ENCODE assay signal across 12 cellular contexts in genomic region chr21:43209575-43210453, GRCh38. TPM values are rescaled to one million over a fixed set of nuclear protein-coding genes. Genes with fewer than 3 reads are reported as not detected.
DNase-seq lines count a peak whose midpoint lies in the region; ATAC-seq and TF ChIP-seq lines count a peak whose summit lies in the region.
"Had no signal": no experiment of that assay in that cellular context is flagged by ENCODE, and none has a peak within 500 bp of the region (broad histone marks: within the 10 kb centered on the region; RNA-seq: fewer than 3 reads in every experiment).

No MANE protein-coding gene starts in this region.

- DNase-seq in Calu3: peak; percentile 28
- peak; percentile 40 for DNase-seq in endodermal cell
- DNase-seq in non-pigmented ciliary epithelial cell (ENCODE audit: low read depth): peak; percentile 8
- DNase-seq in DMS153 treated with DMSO at 0.1 percent for 48 hours (lab: John Stamatoyannopoulos, UW; ENCODE audit: unreplicated experiment): no peak
- no peak for DNase-seq in NCI-H446 treated with DMSO at 0.1 percent for 48 hours (lab: John Stamatoyannopoulos, UW)
- DNase-seq in NCI-H2107 treated with DMSO at 0.1 percent for 48 hours (lab: John Stamatoyannopoulos, UW; ENCODE audit: unreplicated experiment): no peak
- DNase-seq: activated CD4-positive, CD25-positive, alpha-beta regulatory T cell treated with anti-CD3 and anti-CD28 coated beads, Interleukin-2, amount 50 U/mL, for 72 hours had no signal

- CTCF ChIA-PET in Calu3 (lab: Charles Lee): no interaction called here

- H3K27me3 ChIP-seq in endodermal cell (ENCODE audit: control insufficient read depth, insufficient read depth, low read length, poor library complexity, severe bottlenecking): no peaks in the 10 kb centered on the region

- no peak overlapping the region for H3K9ac ChIP-seq in endodermal cell (ENCODE audit: extremely low read depth, low read length, poor library complexity, severe bottlenecking)

- peaks cover 10% of the 10 kb centered on the region for H3K27me3 Mint-ChIP-seq in Calu3 (ENCODE audit: unreplicated experiment)
- H3K27me3 Mint-ChIP-seq in endodermal cell (ENCODE audit: insufficient read depth): no peaks in the 10 kb centered on the region

- no peak for TF ChIP-seq CTCF in Calu3 (IDR thresholded peaks at IDR 0.05; ENCODE audit: unreplicated experiment)
- TF ChIP-seq CTCF in endodermal cell (conservative IDR thresholded peaks at IDR 0.05): no peak

- no peaks in the 10 kb centered on the region for H3K4me1 ChIP-seq in endodermal cell (ENCODE audit: control insufficient read depth, insufficient read depth, low read length)

- no TSS peak for BruUV-seq in Calu3 (replicated peaks; lab: Mats Ljungman, UMichigan)

- no peak for ATAC-seq in GM19395 (IDR thresholded peaks at IDR 0.05; ENCODE audit: unreplicated experiment)

- no peak overlapping the region for H3K4me3 Mint-ChIP-seq in Calu3 (ENCODE audit: low read depth, unreplicated experiment)
- H3K4me3 Mint-ChIP-seq in endodermal cell: no peak overlapping the region

- H3K4me3 ChIP-seq in endodermal cell (ENCODE audit: low read length): no peak overlapping the region

- H3K9me3 ChIP-seq in endodermal cell (ENCODE audit: control insufficient read depth, low read length): no peaks in the 10 kb centered on the region

- H3K36me3 Mint-ChIP-seq in Calu3 (ENCODE audit: insufficient read depth, unreplicated experiment) (peaks cover 5% of the 10 kb centered on the region), endodermal cell (ENCODE audit: low read depth) (no peaks in the 10 kb centered on the region)

- 91 to 93% methylated on average over 28 to 36 of the region's 36 CpGs for WGBS in endodermal cell (ENCODE audit: insufficient coverage in 1 of 2, insufficient read length in 1 of 2), 2 experiments

- H3K4me1 Mint-ChIP-seq in Calu3 (ENCODE audit: low read depth, unreplicated experiment): peaks cover 20% of the 10 kb centered on the region
- H3K4me1 Mint-ChIP-seq in endodermal cell: peaks cover 6% of the 10 kb centered on the region

- no peaks in the 10 kb centered on the region for H3K9me3 Mint-ChIP-seq in Calu3 (ENCODE audit: low read depth, unreplicated experiment)
- no peaks in the 10 kb centered on the region for H3K9me3 Mint-ChIP-seq in endodermal cell

- no peaks in the 10 kb centered on the region for H3K36me3 ChIP-seq in endodermal cell (ENCODE audit: control insufficient read depth, insufficient read depth, low read length)

- H3K27ac Mint-ChIP-seq in Calu3 (ENCODE audit: unreplicated experiment) (peak overlapping the region; percentile 30), endodermal cell (no peak overlapping the region)

- no peak overlapping the region for H3K27ac ChIP-seq in endodermal cell (ENCODE audit: low read depth, low read length)

- intact Hi-C loops in Calu3 (cut with micrococcal nuclease; ENCODE audit: unreplicated experiment): no loop called here

TF ChIP-seq in PFSK-1, 5 proteins besides CTCF, POLR2A, EP300 and RAD21:
- no peak for TF ChIP-seq SIN3A (IDR thresholded peaks at IDR 0.05; ENCODE audit: borderline replicate concordance, insufficient read depth, low read length)
- peak; percentile 45 for TF ChIP-seq FOXP2 (optimal IDR thresholded peaks at IDR 0.05; ENCODE audit: borderline replicate concordance, extremely low read depth, extremely low read length, insufficient read depth)

RNA-seq across cellular contexts. Expression of gene CRYAA, which starts 41.0 kb away (rescaled TPM):
- total RNA-seq in Calu3 (2022) (not detected in 2 replicates), endodermal cell (not detected)
- not detected for polyA plus RNA-seq in PFSK-1 (2012; ENCODE audit: insufficient read length, low read depth)
- not detected for polyA plus RNA-seq in endodermal cell (2013, experiment 1 of 2)
- polyA plus RNA-seq in endodermal cell (2013, experiment 2 of 2): not detected
- total RNA-seq: endothelial cell of umbilical vein, kidney epithelial cell, pulmonary artery endothelial cell had no signal
- polyA plus RNA-seq: endothelial cell of umbilical vein had no signal

Comparison
In these comparisons a context has a peak if more than half of its experiments do, and no peak if none do; other contexts are left out.
1. DNase-seq: peak in Calu3 (single experiment), endodermal cell (single experiment) and non-pigmented ciliary epithelial cell (single experiment); none in DMS153 treated with DMSO at 0.1 percent for 48 hours (single experiment), NCI-H446 treated with DMSO at 0.1 percent for 48 hours (single experiment) and NCI-H2107 treated with DMSO at 0.1 percent for 48 hours (single experiment).